17 cellular contexts compared by ENCODE assay signal in genomic region chr10:49106451-49106850, GRCh38. TPM values are rescaled to one million over a fixed set of nuclear protein-coding genes. Genes with fewer than 3 reads are reported as not detected.
DNase-seq lines count a peak whose midpoint lies in the region; ATAC-seq and TF ChIP-seq lines count a peak whose summit lies in the region.
"Had no signal": no experiment of that assay in that cellular context is flagged by ENCODE, and none has a peak within 500 bp of the region (broad histone marks: within the 10 kb centered on the region; RNA-seq: fewer than 3 reads in every experiment).

No MANE protein-coding gene starts in this region.

- H3K9me3 Mint-ChIP-seq in CD8-positive, alpha-beta T cell, result no peaks in the 10 kb centered on the region
- H3K9me3 Mint-ChIP-seq in immature natural killer cell, result peaks cover 0 to 1% (median 0%) of the 10 kb centered on the region in 6 donors
- H3K9me3 Mint-ChIP-seq: activated naive CD8-positive, alpha-beta T cell treated with anti-CD3 and anti-CD28 coated beads, Interleukin-2, amount 50 U/mL, for 24 hours; activated T-cell treated with anti-CD3 and anti-CD28 coated beads, Interleukin-2, amount 50 U/mL, for 4 hours; T-cell had no signal

- H3K27me3 Mint-ChIP-seq in CD8-positive, alpha-beta T cell (ENCODE audit: low read depth), result peaks cover 8% of the 10 kb centered on the region
- peaks cover 3 to 5% (median 4%) of the 10 kb centered on the region in 3 donors for H3K27me3 Mint-ChIP-seq in immature natural killer cell (ENCODE audit: low read depth in 3 of 3)
- H3K27me3 Mint-ChIP-seq: CD4-positive, alpha-beta T cell had no signal

- H3K36me3 ChIP-seq in stomach smooth muscle (ENCODE audit: control insufficient read depth in 2 of 2, insufficient read depth in 2 of 2, low read length in 2 of 2), result peaks cover 0 to 2% of the 10 kb centered on the region in 2 donors
- no peaks in the 10 kb centered on the region for H3K36me3 ChIP-seq in CD8-positive, alpha-beta T cell (ENCODE audit: insufficient read depth, low read length)
- H3K36me3 ChIP-seq: colonic mucosa had no signal

- H3K27ac ChIP-seq in stomach smooth muscle (ENCODE audit: low read length), result peak overlapping the region; percentile 31
- no peak overlapping the region for H3K27ac ChIP-seq in CD8-positive, alpha-beta T cell (ENCODE audit: low read depth, low read length)
- H3K27ac ChIP-seq: colonic mucosa had no signal

- CTCF ChIA-PET in CD8-positive, alpha-beta T cell (lab: Charles Lee), result no interaction called here

- no peak overlapping the region for H3K9ac ChIP-seq in stomach smooth muscle (ENCODE audit: low read length in 2 of 2)

- peaks cover 46% of the 10 kb centered on the region for H3K4me1 ChIP-seq in stomach smooth muscle (ENCODE audit: control insufficient read depth, insufficient read depth, low read length)
- H3K4me1 ChIP-seq in CD8-positive, alpha-beta T cell (ENCODE audit: insufficient read depth, low read length), result no peaks in the 10 kb centered on the region
- H3K4me1 ChIP-seq: colonic mucosa had no signal

- no peak for TF ChIP-seq CTCF in LNCaP clone FGC (IDR thresholded peaks at IDR 0.05; ENCODE audit: control insufficient read depth, extremely low read depth, insufficient read depth)
- no peak for TF ChIP-seq CTCF in CD8-positive, alpha-beta T cell (IDR thresholded peaks at IDR 0.05)

- intact Hi-C loops in CD8-positive, alpha-beta T cell (cut with DNase I, micrococcal nuclease), result no loop called here

- H3K27me3 ChIP-seq in stomach smooth muscle (ENCODE audit: control insufficient read depth in 1 of 2, insufficient read depth in 2 of 2, low read length in 2 of 2), result no peaks in the 10 kb centered on the region
- no peaks in the 10 kb centered on the region for H3K27me3 ChIP-seq in CD8-positive, alpha-beta T cell (ENCODE audit: insufficient read depth, low read length)
- H3K27me3 ChIP-seq: colonic mucosa had no signal

- DNase-seq in LNCaP clone FGC (ENCODE audit: low read depth) (peak; percentile 15), cerebellum (ENCODE audit: low spot score) (peak; percentile 72), islet precursor cell (peak; percentile 32), NCI-H1436 (lab: John Stamatoyannopoulos, UW) (no peak), immature natural killer cell (no peak), dedifferentiated amniotic fluid mesenchymal stem cell (ENCODE audit: extremely low spot score) (no peak)
- no peak for DNase-seq in CD8-positive, alpha-beta T cell
- DNase-seq: activated CD4-positive, alpha-beta T cell treated with anti-CD3 and anti-CD28 coated beads for 4 hours; activated naive CD8-positive, alpha-beta T cell treated with anti-CD3 and anti-CD28 coated beads, Interleukin-2, amount 50 U/mL, for 24 hours; activated T-cell treated with anti-CD3 and anti-CD28 coated beads, Interleukin-2, amount 50 U/mL, for 4 hours; CD4-positive, alpha-beta T cell; colonic mucosa; NCI-H526; T-cell had no signal

- no peak overlapping the region for H3K4me3 ChIP-seq in LNCaP clone FGC (ENCODE audit: low read depth, low read length)
- H3K4me3 ChIP-seq in stomach smooth muscle (ENCODE audit: low read length in 2 of 2), result peak overlapping the region in 1 of 2 donors; percentile 35
- H3K4me3 ChIP-seq in CD8-positive, alpha-beta T cell (ENCODE audit: low read depth, low read length), result no peak overlapping the region
- H3K4me3 ChIP-seq: colonic mucosa had no signal

- no peak overlapping the region for H3K4me3 Mint-ChIP-seq in CD8-positive, alpha-beta T cell
- no peak overlapping the region for H3K4me3 Mint-ChIP-seq in immature natural killer cell
- H3K4me3 Mint-ChIP-seq: activated naive CD8-positive, alpha-beta T cell treated with anti-CD3 and anti-CD28 coated beads, Interleukin-2, amount 50 U/mL, for 24 hours; activated T-cell treated with anti-CD3 and anti-CD28 coated beads, Interleukin-2, amount 50 U/mL, for 4 hours; CD4-positive, alpha-beta T cell; T-cell had no signal

- H3K27ac Mint-ChIP-seq in CD8-positive, alpha-beta T cell, result no peak overlapping the region
- no peak overlapping the region for H3K27ac Mint-ChIP-seq in immature natural killer cell
- H3K27ac Mint-ChIP-seq: activated naive CD8-positive, alpha-beta T cell treated with anti-CD3 and anti-CD28 coated beads, Interleukin-2, amount 50 U/mL, for 24 hours; CD4-positive, alpha-beta T cell; T-cell had no signal

- no peak for ATAC-seq in CD8-positive, alpha-beta T cell
- ATAC-seq: activated naive CD8-positive, alpha-beta T cell treated with anti-CD3 and anti-CD28 coated beads, Interleukin-2, amount 50 U/mL, for 24 hours; activated T-cell treated with anti-CD3 and anti-CD28 coated beads, Interleukin-2, amount 50 U/mL, for 4 hours; T-cell had no signal

- no peaks in the 10 kb centered on the region for H3K9me3 ChIP-seq in stomach smooth muscle (ENCODE audit: control insufficient read depth in 2 of 2, low read length in 2 of 2)
- H3K9me3 ChIP-seq in CD8-positive, alpha-beta T cell (ENCODE audit: low read length), result no peaks in the 10 kb centered on the region
- H3K9me3 ChIP-seq: colonic mucosa had no signal

- no peaks in the 10 kb centered on the region for H3K36me3 Mint-ChIP-seq in CD8-positive, alpha-beta T cell
- H3K36me3 Mint-ChIP-seq in immature natural killer cell, result no peaks in the 10 kb centered on the region
- H3K36me3 Mint-ChIP-seq: T-cell had no signal

- POLR2A ChIA-PET in CD8-positive, alpha-beta T cell (lab: Charles Lee), result no interaction called here

- no peaks in the 10 kb centered on the region for H3K4me1 Mint-ChIP-seq in CD8-positive, alpha-beta T cell (ENCODE audit: low read depth)
- no peaks in the 10 kb centered on the region for H3K4me1 Mint-ChIP-seq in immature natural killer cell
- H3K4me1 Mint-ChIP-seq: activated naive CD8-positive, alpha-beta T cell treated with anti-CD3 and anti-CD28 coated beads, Interleukin-2, amount 50 U/mL, for 24 hours; T-cell had no signal

RNA-seq across cellular contexts. Expression of gene VSTM4, which starts 8.9 kb away (rescaled TPM):
- 10.4 TPM for total RNA-seq in cerebellum
- not detected for total RNA-seq in CD8-positive, alpha-beta T cell
- under 1 TPM in 2 of 3 donors, not detected in 1; 0.03 to 0.12 TPM for polyA plus RNA-seq in immature natural killer cell

RNA-seq across cellular contexts. Expression of gene FAM170B, which starts 27.4 kb away (rescaled TPM):
- not detected for total RNA-seq in cerebellum
- not detected for total RNA-seq in CD8-positive, alpha-beta T cell
- not detected for polyA plus RNA-seq in immature natural killer cell
- total RNA-seq: activated T-cell treated with anti-CD3 and anti-CD28 coated beads, Interleukin-2, amount 50 U/mL, for 4 hours; CD4-positive, alpha-beta T cell; colonic mucosa; posterior vena cava; RPMI7951 had no signal

Comparison
In these comparisons a context has a peak if more than half of its experiments do, and no peak if none do; other contexts are left out.
1. DNase-seq: peak in LNCaP clone FGC (single experiment), cerebellum (single experiment) and islet precursor cell (single experiment); none in CD8-positive, alpha-beta T cell (0 of 7), NCI-H1436 (single experiment), immature natural killer cell (0 of 3) and dedifferentiated amniotic fluid mesenchymal stem cell (single experiment).
2. RNA of gene VSTM4, which starts 8.9 kb away (total RNA-seq): 10.4 TPM in cerebellum (single experiment); not detected in CD8-positive, alpha-beta T cell; every median in the first group is over 10 times any median in the second.